1 cellular context compared by ENCODE assay signal in the genomic region with DNA sequence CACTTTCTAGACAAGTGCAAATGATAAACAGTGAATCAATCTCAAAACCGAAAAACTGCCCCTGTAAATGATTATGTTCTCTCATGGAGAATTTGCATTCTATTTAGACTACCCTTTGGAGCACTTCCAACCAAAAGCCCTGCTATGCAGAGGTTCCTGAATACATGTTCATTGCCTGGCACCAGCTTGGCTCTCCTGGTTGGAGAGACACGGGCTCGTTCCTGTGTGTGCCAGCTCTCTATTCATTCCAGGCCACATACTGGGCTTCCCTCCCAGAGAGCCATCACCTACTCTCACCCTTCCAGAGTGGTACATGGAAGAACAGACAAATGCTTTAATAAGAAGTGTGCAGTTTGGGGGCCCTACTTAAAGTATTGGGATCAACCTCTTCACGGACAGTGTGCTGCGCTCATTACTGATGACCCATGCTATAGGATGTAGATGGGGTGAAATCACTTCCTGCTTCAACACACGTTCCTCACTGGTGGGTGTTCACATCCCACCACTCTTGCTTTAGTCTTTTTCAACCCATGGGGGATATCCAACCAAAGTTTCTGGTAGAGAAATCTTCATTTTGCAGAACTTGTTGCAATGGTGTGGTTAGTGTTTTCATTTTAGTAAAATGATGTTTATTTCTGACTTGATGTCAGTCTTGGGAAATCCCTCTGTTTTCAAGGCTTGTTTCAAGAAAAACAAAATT.
A peak's percentile ranks its signal among the peaks of the same experiment; 100 is the strongest.
TF ChIP-seq lines count a peak whose summit lies in the region.

No MANE protein-coding gene starts in this region.

TF ChIP-seq in GM12878, 131 proteins besides CTCF, POLR2A, EP300 and RAD21 (continued from another document):
- TF ChIP-seq RUNX3 (IDR thresholded peaks at IDR 0.05; ENCODE audit: low read length) = peak; percentile 69; the same call in 1 of the 2 replicates
- peak; percentile 39; the same call in 1 of the 2 replicates for TF ChIP-seq NFIC (IDR thresholded peaks at IDR 0.05; ENCODE audit: low read depth, low read length)
- TF ChIP-seq SMARCA5 (IDR thresholded peaks at IDR 0.05) = no peak
- no peak for TF ChIP-seq SUZ12 (IDR thresholded peaks at IDR 0.05; ENCODE audit: unreplicated experiment)
- no peak for TF ChIP-seq SMAD1 (IDR thresholded peaks at IDR 0.05; ENCODE audit: low read depth, partially characterized antibody)
- no peak for TF ChIP-seq CREB1 (IDR thresholded peaks at IDR 0.05; ENCODE audit: low read depth)
- TF ChIP-seq JUNB (IDR thresholded peaks at IDR 0.05) = peak; percentile 49
- TF ChIP-seq BCL11A (IDR thresholded peaks at IDR 0.05; ENCODE audit: low read depth, low read length) = no peak
